In the genomic region with DNA sequence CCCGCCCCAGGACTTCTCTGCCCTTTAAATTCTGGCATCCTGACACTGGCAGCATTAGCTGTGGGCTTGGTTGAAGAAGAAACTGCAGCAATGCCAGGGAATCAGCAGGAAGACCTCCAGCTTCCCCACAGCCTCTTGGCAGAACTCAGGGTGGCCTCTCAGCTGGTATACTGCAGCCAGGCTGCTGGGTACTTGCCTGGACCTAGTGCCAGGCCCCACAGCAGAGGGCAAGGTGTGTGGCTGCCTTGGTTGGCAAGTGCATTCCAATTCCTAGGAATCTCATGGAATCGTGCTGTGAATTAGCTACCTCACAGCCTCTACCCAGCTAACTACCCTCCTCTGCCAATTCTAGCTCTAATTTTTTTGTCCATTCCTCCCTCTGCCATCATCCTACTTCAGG, we compare ENCODE assay signal across 25 cellular contexts. TPM values are rescaled to one million over a fixed set of nuclear protein-coding genes. Genes with fewer than 3 reads are reported as not detected.
"Had no signal": no experiment of that assay in that cellular context is flagged by ENCODE, and none has a peak within 500 bp of the region (broad histone marks: within the 10 kb centered on the region; RNA-seq: fewer than 3 reads in every experiment).

No MANE protein-coding gene starts in this region.

- ATAC-seq: natural killer cell, T-helper 17 cell, WTC11 had no signal

- H3K4me1 Mint-ChIP-seq: activated CD4-positive, alpha-beta memory T cell treated with anti-CD3 and anti-CD28 coated beads, Interleukin-2, amount 10 ng/mL, durations not matched to agents 7 days and 5 days; activated CD4-positive, alpha-beta T cell treated with anti-CD3 and anti-CD28 coated beads, Interleukin-2, amount 10 ng/mL, durations not matched to agents 7 days and 5 days; activated naive CD4-positive, alpha-beta T cell treated with anti-CD3 and anti-CD28 coated beads, Interleukin-2, amount 10 ng/mL, durations not matched to agents 7 days and 5 days; activated naive CD8-positive, alpha-beta T cell treated with anti-CD3 and anti-CD28 coated beads, Interleukin-2, amount 10 ng/mL, durations not matched to agents 7 days and 5 days; endodermal cell; memory B cell; natural killer cell; neural progenitor cell had no signal

- H3K4me3 Mint-ChIP-seq: activated CD4-positive, alpha-beta memory T cell treated with anti-CD3 and anti-CD28 coated beads, Interleukin-2, amount 10 ng/mL, durations not matched to agents 7 days and 5 days; activated CD4-positive, alpha-beta T cell treated with anti-CD3 and anti-CD28 coated beads, Interleukin-2, amount 10 ng/mL, durations not matched to agents 7 days and 5 days; activated naive CD4-positive, alpha-beta T cell treated with anti-CD3 and anti-CD28 coated beads, Interleukin-2, amount 10 ng/mL, durations not matched to agents 7 days and 5 days; activated naive CD8-positive, alpha-beta T cell treated with anti-CD3 and anti-CD28 coated beads, Interleukin-2, amount 10 ng/mL, durations not matched to agents 7 days and 5 days; activated T-cell treated with anti-CD3 and anti-CD28 coated beads, Interleukin-2, amount 50 U/mL, for 24 hours; dendritic cell treated with granulocyte-macrophage colony-stimulating factor and Interleukin-4, amounts not matched to agents 40 ng/mL and 50 ng/mL, for 4 days; endodermal cell; memory B cell; natural killer cell; neural progenitor cell; T-helper 17 cell; WTC11 had no signal

- H3K9me3 Mint-ChIP-seq: activated CD4-positive, alpha-beta memory T cell treated with anti-CD3 and anti-CD28 coated beads, Interleukin-2, amount 10 ng/mL, durations not matched to agents 7 days and 5 days; activated CD4-positive, alpha-beta T cell treated with anti-CD3 and anti-CD28 coated beads, Interleukin-2, amount 10 ng/mL, durations not matched to agents 7 days and 5 days; activated naive CD4-positive, alpha-beta T cell treated with anti-CD3 and anti-CD28 coated beads, Interleukin-2, amount 10 ng/mL, durations not matched to agents 7 days and 5 days; activated naive CD8-positive, alpha-beta T cell treated with anti-CD3 and anti-CD28 coated beads, Interleukin-2, amount 10 ng/mL, durations not matched to agents 7 days and 5 days; activated T-cell treated with anti-CD3 and anti-CD28 coated beads, Interleukin-2, amount 50 U/mL, for 24 hours; dendritic cell treated with granulocyte-macrophage colony-stimulating factor and Interleukin-4, amounts not matched to agents 40 ng/mL and 50 ng/mL, for 4 days; endodermal cell; memory B cell; natural killer cell; neural progenitor cell; WTC11 had no signal

- DNase-seq: activated CD4-positive, alpha-beta memory T cell treated with anti-CD3 and anti-CD28 coated beads, Interleukin-2, amount 10 ng/mL, durations not matched to agents 7 days and 5 days; activated CD4-positive, alpha-beta T cell treated with anti-CD3 and anti-CD28 coated beads for 1 hour; activated CD4-positive, alpha-beta T cell treated with anti-CD3 and anti-CD28 coated beads, Interleukin-2, amount 10 ng/mL, durations not matched to agents 7 days and 5 days; activated CD8-positive, alpha-beta memory T cell treated with anti-CD3 and anti-CD28 coated beads, Interleukin-2, amount 50 U/mL, for 48 hours; activated gamma-delta T cell; activated naive CD4-positive, alpha-beta T cell treated with anti-CD3 and anti-CD28 coated beads, Interleukin-2, amount 10 ng/mL, durations not matched to agents 7 days and 5 days; activated naive CD8-positive, alpha-beta T cell treated with anti-CD3 and anti-CD28 coated beads, Interleukin-2, amount 10 ng/mL, durations not matched to agents 7 days and 5 days; activated T-cell treated with anti-CD3 and anti-CD28 coated beads, Interleukin-2, amount 50 U/mL, for 24 hours; endodermal cell; esophagus squamous epithelium; foreskin melanocyte; left cardiac atrium; natural killer cell; occipital lobe; psoas muscle; spleen; stimulated activated naive CD4-positive, alpha-beta T cell; T-helper 17 cell; testis; transverse colon had no signal

- H3K27ac Mint-ChIP-seq: activated CD4-positive, alpha-beta memory T cell treated with anti-CD3 and anti-CD28 coated beads, Interleukin-2, amount 10 ng/mL, durations not matched to agents 7 days and 5 days; activated CD4-positive, alpha-beta T cell treated with anti-CD3 and anti-CD28 coated beads, Interleukin-2, amount 10 ng/mL, durations not matched to agents 7 days and 5 days; activated naive CD4-positive, alpha-beta T cell treated with anti-CD3 and anti-CD28 coated beads, Interleukin-2, amount 10 ng/mL, durations not matched to agents 7 days and 5 days; activated naive CD8-positive, alpha-beta T cell treated with anti-CD3 and anti-CD28 coated beads, Interleukin-2, amount 10 ng/mL, durations not matched to agents 7 days and 5 days; activated T-cell treated with anti-CD3 and anti-CD28 coated beads, Interleukin-2, amount 50 U/mL, for 24 hours; dendritic cell treated with granulocyte-macrophage colony-stimulating factor and Interleukin-4, amounts not matched to agents 40 ng/mL and 50 ng/mL, for 4 days; endodermal cell; memory B cell; natural killer cell; neural progenitor cell; T-helper 17 cell; WTC11 had no signal

RNA-seq across cellular contexts. Expression of a gene that starts 27.5 kb away (rescaled TPM):
- total RNA-seq: activated CD4-positive, alpha-beta memory T cell treated with anti-CD3 and anti-CD28 coated beads, Interleukin-2, amount 10 ng/mL, durations not matched to agents 7 days and 5 days; activated CD4-positive, alpha-beta T cell treated with anti-CD3 and anti-CD28 coated beads, Interleukin-2, amount 10 ng/mL, durations not matched to agents 7 days and 5 days; activated naive CD8-positive, alpha-beta T cell treated with anti-CD3 and anti-CD28 coated beads, Interleukin-2, amount 10 ng/mL, durations not matched to agents 7 days and 5 days; mononuclear cell; natural killer cell; occipital lobe; spleen; T-helper 17 cell; WTC11 had no signal
